Comparison of ENCODE assay signal across 1 cellular context in the genomic region with DNA sequence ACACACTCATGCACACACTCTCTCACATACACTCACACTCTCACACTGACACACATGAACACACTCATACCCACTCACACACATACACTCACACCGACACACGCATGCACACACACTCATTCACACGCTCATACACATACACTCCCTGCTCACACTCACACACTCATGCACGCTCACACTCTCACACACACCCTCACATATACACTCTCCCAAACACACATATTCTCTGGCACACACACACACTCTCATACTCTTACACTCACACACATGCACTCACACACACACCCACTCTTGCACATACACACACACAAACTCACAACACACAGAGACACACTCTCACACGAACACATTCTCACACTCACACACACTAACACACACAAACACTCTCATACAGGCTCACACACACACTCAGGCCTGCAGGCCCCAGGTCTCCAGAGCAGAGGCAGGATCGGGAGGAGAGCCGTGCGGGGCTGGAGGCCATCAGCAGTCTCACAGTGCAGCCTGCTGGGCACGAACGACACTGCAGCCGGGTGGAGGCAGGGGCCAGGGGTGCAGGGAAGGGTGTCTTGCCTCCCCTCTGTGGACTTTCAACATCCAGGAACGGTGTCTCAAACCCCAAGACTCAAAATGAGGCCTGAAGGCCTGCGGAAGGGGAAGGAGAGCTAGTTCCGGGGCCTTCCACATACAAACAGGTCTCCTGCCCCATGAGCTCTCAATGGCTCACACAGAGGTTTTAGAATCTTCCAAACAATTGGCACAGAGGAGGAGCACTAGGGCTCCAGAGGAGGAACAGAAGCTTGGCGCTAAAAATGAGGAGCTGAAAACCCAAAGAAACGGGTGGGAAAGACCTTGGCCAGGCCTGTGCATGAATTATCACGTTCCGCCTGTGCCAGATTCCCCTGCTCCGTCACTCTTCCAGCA.
TF ChIP-seq lines count a peak whose summit lies in the region.

No MANE protein-coding gene starts in this region.

TF ChIP-seq in GM23338, 12 proteins besides CTCF, POLR2A, EP300 and RAD21 (continued from another document):
- TF ChIP-seq, protein P1, sequence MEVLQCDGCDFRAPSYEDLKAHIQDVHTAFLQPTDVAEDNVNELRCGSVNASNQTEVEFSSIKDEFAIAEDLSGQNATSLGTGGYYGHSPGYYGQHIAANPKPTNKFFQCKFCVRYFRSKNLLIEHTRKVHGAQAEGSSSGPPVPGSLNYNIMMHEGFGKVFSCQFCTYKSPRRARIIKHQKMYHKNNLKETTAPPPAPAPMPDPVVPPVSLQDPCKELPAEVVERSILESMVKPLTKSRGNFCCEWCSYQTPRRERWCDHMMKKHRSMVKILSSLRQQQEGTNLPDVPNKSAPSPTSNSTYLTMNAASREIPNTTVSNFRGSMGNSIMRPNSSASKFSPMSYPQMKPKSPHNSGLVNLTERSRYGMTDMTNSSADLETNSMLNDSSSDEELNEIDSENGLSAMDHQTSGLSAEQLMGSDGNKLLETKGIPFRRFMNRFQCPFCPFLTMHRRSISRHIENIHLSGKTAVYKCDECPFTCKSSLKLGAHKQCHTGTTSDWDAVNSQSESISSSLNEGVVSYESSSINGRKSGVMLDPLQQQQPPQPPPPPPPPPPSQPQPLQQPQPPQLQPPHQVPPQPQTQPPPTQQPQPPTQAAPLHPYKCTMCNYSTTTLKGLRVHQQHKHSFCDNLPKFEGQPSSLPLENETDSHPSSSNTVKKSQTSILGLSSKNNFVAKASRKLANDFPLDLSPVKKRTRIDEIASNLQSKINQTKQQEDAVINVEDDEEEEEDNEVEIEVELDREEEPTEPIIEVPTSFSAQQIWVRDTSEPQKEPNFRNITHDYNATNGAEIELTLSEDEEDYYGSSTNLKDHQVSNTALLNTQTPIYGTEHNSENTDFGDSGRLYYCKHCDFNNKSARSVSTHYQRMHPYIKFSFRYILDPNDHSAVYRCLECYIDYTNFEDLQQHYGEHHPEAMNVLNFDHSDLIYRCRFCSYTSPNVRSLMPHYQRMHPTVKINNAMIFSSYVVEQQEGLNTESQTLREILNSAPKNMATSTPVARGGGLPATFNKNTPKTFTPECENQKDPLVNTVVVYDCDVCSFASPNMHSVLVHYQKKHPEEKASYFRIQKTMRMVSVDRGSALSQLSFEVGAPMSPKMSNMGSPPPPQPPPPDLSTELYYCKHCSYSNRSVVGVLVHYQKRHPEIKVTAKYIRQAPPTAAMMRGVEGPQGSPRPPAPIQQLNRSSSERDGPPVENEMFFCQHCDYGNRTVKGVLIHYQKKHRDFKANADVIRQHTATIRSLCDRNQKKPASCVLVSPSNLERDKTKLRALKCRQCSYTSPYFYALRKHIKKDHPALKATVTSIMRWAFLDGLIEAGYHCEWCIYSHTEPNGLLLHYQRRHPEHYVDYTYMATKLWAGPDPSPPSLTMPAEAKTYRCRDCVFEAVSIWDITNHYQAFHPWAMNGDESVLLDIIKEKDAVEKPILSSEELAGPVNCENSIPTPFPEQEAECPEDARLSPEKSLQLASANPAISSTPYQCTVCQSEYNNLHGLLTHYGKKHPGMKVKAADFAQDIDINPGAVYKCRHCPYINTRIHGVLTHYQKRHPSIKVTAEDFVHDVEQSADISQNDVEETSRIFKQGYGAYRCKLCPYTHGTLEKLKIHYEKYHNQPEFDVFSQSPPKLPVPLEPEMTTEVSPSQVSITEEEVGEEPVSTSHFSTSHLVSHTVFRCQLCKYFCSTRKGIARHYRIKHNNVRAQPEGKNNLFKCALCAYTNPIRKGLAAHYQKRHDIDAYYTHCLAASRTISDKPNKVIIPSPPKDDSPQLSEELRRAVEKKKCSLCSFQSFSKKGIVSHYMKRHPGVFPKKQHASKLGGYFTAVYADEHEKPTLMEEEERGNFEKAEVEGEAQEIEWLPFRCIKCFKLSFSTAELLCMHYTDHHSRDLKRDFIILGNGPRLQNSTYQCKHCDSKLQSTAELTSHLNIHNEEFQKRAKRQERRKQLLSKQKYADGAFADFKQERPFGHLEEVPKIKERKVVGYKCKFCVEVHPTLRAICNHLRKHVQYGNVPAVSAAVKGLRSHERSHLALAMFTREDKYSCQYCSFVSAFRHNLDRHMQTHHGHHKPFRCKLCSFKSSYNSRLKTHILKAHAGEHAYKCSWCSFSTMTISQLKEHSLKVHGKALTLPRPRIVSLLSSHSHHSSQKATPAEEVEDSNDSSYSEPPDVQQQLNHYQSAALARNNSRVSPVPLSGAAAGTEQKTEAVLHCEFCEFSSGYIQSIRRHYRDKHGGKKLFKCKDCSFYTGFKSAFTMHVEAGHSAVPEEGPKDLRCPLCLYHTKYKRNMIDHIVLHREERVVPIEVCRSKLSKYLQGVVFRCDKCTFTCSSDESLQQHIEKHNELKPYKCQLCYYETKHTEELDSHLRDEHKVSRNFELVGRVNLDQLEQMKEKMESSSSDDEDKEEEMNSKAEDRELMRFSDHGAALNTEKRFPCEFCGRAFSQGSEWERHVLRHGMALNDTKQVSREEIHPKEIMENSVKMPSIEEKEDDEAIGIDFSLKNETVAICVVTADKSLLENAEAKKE (CRISPR knock-in tag; IDR thresholded peaks at IDR 0.05) = no peak
- TF ChIP-seq, protein P2, sequence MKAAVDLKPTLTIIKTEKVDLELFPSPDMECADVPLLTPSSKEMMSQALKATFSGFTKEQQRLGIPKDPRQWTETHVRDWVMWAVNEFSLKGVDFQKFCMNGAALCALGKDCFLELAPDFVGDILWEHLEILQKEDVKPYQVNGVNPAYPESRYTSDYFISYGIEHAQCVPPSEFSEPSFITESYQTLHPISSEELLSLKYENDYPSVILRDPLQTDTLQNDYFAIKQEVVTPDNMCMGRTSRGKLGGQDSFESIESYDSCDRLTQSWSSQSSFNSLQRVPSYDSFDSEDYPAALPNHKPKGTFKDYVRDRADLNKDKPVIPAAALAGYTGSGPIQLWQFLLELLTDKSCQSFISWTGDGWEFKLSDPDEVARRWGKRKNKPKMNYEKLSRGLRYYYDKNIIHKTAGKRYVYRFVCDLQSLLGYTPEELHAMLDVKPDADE (IDR thresholded peaks at IDR 0.05) = no peak
- no peak for TF ChIP-seq STAT1 (IDR thresholded peaks at IDR 0.05; ENCODE audit: unreplicated experiment)
- TF ChIP-seq CREB1 (CRISPR knock-in tag; IDR thresholded peaks at IDR 0.05; ENCODE audit: low read depth) = no peak
- TF ChIP-seq ZNF114 (CRISPR knock-in tag; IDR thresholded peaks at IDR 0.05) = no peak
- no peak for TF ChIP-seq EZH2 (IDR thresholded peaks at IDR 0.05; ENCODE audit: low read depth, unreplicated experiment)
- TF ChIP-seq, protein P3, sequence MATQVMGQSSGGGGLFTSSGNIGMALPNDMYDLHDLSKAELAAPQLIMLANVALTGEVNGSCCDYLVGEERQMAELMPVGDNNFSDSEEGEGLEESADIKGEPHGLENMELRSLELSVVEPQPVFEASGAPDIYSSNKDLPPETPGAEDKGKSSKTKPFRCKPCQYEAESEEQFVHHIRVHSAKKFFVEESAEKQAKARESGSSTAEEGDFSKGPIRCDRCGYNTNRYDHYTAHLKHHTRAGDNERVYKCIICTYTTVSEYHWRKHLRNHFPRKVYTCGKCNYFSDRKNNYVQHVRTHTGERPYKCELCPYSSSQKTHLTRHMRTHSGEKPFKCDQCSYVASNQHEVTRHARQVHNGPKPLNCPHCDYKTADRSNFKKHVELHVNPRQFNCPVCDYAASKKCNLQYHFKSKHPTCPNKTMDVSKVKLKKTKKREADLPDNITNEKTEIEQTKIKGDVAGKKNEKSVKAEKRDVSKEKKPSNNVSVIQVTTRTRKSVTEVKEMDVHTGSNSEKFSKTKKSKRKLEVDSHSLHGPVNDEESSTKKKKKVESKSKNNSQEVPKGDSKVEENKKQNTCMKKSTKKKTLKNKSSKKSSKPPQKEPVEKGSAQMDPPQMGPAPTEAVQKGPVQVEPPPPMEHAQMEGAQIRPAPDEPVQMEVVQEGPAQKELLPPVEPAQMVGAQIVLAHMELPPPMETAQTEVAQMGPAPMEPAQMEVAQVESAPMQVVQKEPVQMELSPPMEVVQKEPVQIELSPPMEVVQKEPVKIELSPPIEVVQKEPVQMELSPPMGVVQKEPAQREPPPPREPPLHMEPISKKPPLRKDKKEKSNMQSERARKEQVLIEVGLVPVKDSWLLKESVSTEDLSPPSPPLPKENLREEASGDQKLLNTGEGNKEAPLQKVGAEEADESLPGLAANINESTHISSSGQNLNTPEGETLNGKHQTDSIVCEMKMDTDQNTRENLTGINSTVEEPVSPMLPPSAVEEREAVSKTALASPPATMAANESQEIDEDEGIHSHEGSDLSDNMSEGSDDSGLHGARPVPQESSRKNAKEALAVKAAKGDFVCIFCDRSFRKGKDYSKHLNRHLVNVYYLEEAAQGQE (IDR thresholded peaks at IDR 0.05; ENCODE audit: unreplicated experiment) = no peak
- TF ChIP-seq ZNF331 (CRISPR knock-in tag; IDR thresholded peaks at IDR 0.05; ENCODE audit: low read depth) = no peak
- TF ChIP-seq POLR2AphosphoS5 (IDR thresholded peaks at IDR 0.05; ENCODE audit: low read depth) = no peak
